Comparison of ENCODE assay signal across 9 cellular contexts in genomic region chr20:3797226-3797545, GRCh38. TPM values are rescaled to one million over a fixed set of nuclear protein-coding genes. Genes with fewer than 3 reads are reported as not detected.
DNase-seq lines count a peak whose midpoint lies in the region; ATAC-seq, FAIRE-seq and TF ChIP-seq lines count a peak whose summit lies in the region.
"Had no signal": no experiment of that assay in that cellular context is flagged by ENCODE, and none has a peak within 500 bp of the region (broad histone marks: within the 10 kb centered on the region; RNA-seq: fewer than 3 reads in every experiment).

No MANE protein-coding gene starts in this region.

- TF ChIP-seq CTCF in AG09309 (IDR thresholded peaks at IDR 0.05; ENCODE audit: control insufficient read depth, insufficient read depth, low read depth, low read length, missing control alignments) (no peak), bronchial epithelial cell (IDR thresholded peaks at IDR 0.05; ENCODE audit: insufficient read depth, low read length, severe bottlenecking) (no peak), gastrocnemius medialis (IDR thresholded peaks at IDR 0.05 in 4 of 5, conservative IDR thresholded peaks at IDR 0.05 in 1 of 5) (no peak)

- H3K27ac ChIP-seq in KOPT-K1 (ENCODE audit: low read depth, low read length, poor library complexity, severe bottlenecking) (peak overlapping the region; percentile 90), mucosa of rectum (ENCODE audit: low read depth in 2 of 2, low read length in 2 of 2) (peak overlapping the region in 1 of 2 donors; percentile 62), gastrocnemius medialis (peak overlapping the region in 1 of 4 donors; percentile 48)

- no peak for DNase-seq in AG09309 (ENCODE audit: low read depth)
- DNase-seq in bronchial epithelial cell (ENCODE audit: low read depth), result no peak
- no peak for DNase-seq in NCI-H1092 (lab: John Stamatoyannopoulos, UW)
- DNase-seq in gastrocnemius medialis, result no peak
- DNase-seq in DMS 273 treated with DMSO at 0.1 percent for 48 hours (lab: John Stamatoyannopoulos, UW), result no peak
- DNase-seq in pons (ENCODE audit: low spot score), result no peak

- H3K27me3 ChIP-seq in bronchial epithelial cell (ENCODE audit: control insufficient read depth, insufficient read depth, low read length) (no peaks in the 10 kb centered on the region), mucosa of rectum (ENCODE audit: control insufficient read depth in 2 of 2, insufficient read depth in 2 of 2, low read length in 2 of 2) (no peaks in the 10 kb centered on the region), gastrocnemius medialis (no peaks in the 10 kb centered on the region)

- FAIRE-seq in bronchial epithelial cell (lab: Jason Lieb, UNC), result no peak
- FAIRE-seq: HTR-8/SVneo had no signal

- no peak for ATAC-seq in gastrocnemius medialis

- peak overlapping the region; percentile 2 to 27 for H3K9ac ChIP-seq in mucosa of rectum (ENCODE audit: low read depth in 1 of 2, low read length in 2 of 2)

- H3K4me3 ChIP-seq in AG09309 (ENCODE audit: control insufficient read depth, low read depth, low read length) (peak overlapping the region; percentile 79), bronchial epithelial cell (ENCODE audit: low read depth, low read length) (peak overlapping the region; percentile 68), mucosa of rectum (ENCODE audit: low read length in 2 of 2) (peak overlapping the region; percentile 71 to 79), gastrocnemius medialis (peak overlapping the region in 2 of 4 donors; percentile 70 to 79)

- H3K9me3 ChIP-seq in KOPT-K1 (ENCODE audit: insufficient read depth, low read length, poor library complexity, severe bottlenecking) (no peaks in the 10 kb centered on the region), mucosa of rectum (ENCODE audit: control insufficient read depth in 2 of 2, low read length in 2 of 2) (no peaks in the 10 kb centered on the region), gastrocnemius medialis (no peaks in the 10 kb centered on the region)

- H3K4me1 ChIP-seq in mucosa of rectum (ENCODE audit: control insufficient read depth in 2 of 2, insufficient read depth in 2 of 2, low read length in 2 of 2) (peaks cover 45 to 47% of the 10 kb centered on the region in 2 donors), gastrocnemius medialis (peaks cover 0 to 5% of the 10 kb centered on the region in 2 donors)

- H3K36me3 ChIP-seq in KOPT-K1 (ENCODE audit: insufficient read depth, low read length), result peaks cover 43% of the 10 kb centered on the region
- peaks cover 17% of the 10 kb centered on the region for H3K36me3 ChIP-seq in bronchial epithelial cell (ENCODE audit: control insufficient read depth, insufficient read depth, low read length)
- peaks cover 5 to 12% of the 10 kb centered on the region in 2 donors for H3K36me3 ChIP-seq in mucosa of rectum (ENCODE audit: control insufficient read depth in 2 of 2, insufficient read depth in 2 of 2, low read length in 2 of 2)
- H3K36me3 ChIP-seq in gastrocnemius medialis, result no peaks in the 10 kb centered on the region

- TF ChIP-seq POLR2A in gastrocnemius medialis (IDR thresholded peaks at IDR 0.05), result no peak

- in situ Hi-C loops in gastrocnemius medialis (cut with MboI; ENCODE audit: low sequenced_read_pairs in 4 of 4), result no loop called here

- intact Hi-C loops in gastrocnemius medialis (cut with DNase I; ENCODE audit: low total_unique reads), result no loop called here

RNA-seq across cellular contexts. Expression of gene CDC25B, which starts 1.1 kb away (rescaled TPM):
- total RNA-seq in bronchial epithelial cell, result 7.6 and 17.9 TPM in 2 replicates
- 10 to 100 TPM in 2 of 4 donors, 1 to 10 TPM in 2; 2.3 to 17.3 (median 10.1) TPM for total RNA-seq in gastrocnemius medialis

RNA-seq across cellular contexts. Expression of gene CENPB, which starts 10.6 kb away (rescaled TPM):
- total RNA-seq in bronchial epithelial cell (67.8 and 87.4 TPM in 2 replicates), gastrocnemius medialis (100 to 1,000 TPM in 3 of 4 donors, 10 to 100 TPM in 1; 67.5 to 186 (median 143) TPM)

RNA-seq across cellular contexts. Expression of gene SPEF1, which starts 15.9 kb away (rescaled TPM):
- total RNA-seq in bronchial epithelial cell (under 0.01 TPM in 1 of 2 replicates, not detected in the other), gastrocnemius medialis (not detected)

RNA-seq across cellular contexts. Expression of gene AP5S1, which starts 23.2 kb away (rescaled TPM):
- total RNA-seq in bronchial epithelial cell (9.5 and 12.4 TPM in 2 replicates), gastrocnemius medialis (10 to 100 TPM; 11.6 to 20.9 (median 17.3) TPM)

RNA-seq across cellular contexts. Expression of gene ADISSP, which starts 29.6 kb away (rescaled TPM):
- 15.0 and 15.4 TPM in 2 replicates for total RNA-seq in bronchial epithelial cell
- 10 to 100 TPM in 2 of 4 donors, 1 to 10 TPM in 2; 5.9 to 16.4 (median 9.6) TPM for total RNA-seq in gastrocnemius medialis
